ENCODE assay signal across 1 cellular context in the genomic region with DNA sequence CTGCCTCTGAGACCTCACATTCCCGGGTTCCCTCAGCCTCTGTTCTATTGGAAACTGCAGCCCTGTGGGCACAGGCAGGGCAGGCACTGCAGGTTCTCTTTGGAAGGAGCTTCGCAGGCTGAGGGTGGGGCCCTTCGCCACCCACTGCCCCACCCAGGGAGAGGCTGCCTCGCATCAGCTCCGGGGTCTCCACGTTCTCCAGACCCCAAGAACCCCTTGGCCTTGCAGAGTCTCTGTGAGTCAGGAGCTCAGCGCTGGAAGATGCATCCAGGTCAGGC.
A peak's percentile ranks its signal among the peaks of the same experiment; 100 is the strongest.
TF ChIP-seq lines count a peak whose summit lies in the region.

No MANE protein-coding gene starts in this region.

TF ChIP-seq in HepG2, 621 proteins besides CTCF, POLR2A, EP300 and RAD21 (continued from another document):
- TF ChIP-seq, protein P1, sequence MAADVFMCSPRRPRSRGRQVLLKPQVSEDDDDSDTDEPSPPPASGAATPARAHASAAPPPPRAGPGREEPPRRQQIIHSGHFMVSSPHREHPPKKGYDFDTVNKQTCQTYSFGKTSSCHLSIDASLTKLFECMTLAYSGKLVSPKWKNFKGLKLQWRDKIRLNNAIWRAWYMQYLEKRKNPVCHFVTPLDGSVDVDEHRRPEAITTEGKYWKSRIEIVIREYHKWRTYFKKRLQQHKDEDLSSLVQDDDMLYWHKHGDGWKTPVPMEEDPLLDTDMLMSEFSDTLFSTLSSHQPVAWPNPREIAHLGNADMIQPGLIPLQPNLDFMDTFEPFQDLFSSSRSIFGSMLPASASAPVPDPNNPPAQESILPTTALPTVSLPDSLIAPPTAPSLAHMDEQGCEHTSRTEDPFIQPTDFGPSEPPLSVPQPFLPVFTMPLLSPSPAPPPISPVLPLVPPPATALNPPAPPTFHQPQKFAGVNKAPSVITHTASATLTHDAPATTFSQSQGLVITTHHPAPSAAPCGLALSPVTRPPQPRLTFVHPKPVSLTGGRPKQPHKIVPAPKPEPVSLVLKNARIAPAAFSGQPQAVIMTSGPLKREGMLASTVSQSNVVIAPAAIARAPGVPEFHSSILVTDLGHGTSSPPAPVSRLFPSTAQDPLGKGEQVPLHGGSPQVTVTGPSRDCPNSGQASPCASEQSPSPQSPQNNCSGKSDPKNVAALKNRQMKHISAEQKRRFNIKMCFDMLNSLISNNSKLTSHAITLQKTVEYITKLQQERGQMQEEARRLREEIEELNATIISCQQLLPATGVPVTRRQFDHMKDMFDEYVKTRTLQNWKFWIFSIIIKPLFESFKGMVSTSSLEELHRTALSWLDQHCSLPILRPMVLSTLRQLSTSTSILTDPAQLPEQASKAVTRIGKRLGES (CRISPR knock-in tag; IDR thresholded peaks at IDR 0.05; ENCODE audit: borderline replicate concordance), result no peak
- TF ChIP-seq ZNF891 (CRISPR knock-in tag; IDR thresholded peaks at IDR 0.05), result 0 out of 2 replicates have a peak, but pooled peaks have one; percentile 85
- TF ChIP-seq NFATC3 (CRISPR knock-in tag; IDR thresholded peaks at IDR 0.05), result no peak
- TF ChIP-seq SMARCE1 (IDR thresholded peaks at IDR 0.05; ENCODE audit: borderline replicate concordance), result no peak
- no peak for TF ChIP-seq MEF2D (CRISPR knock-in tag; IDR thresholded peaks at IDR 0.05)
- no peak for TF ChIP-seq ZNF282 (IDR thresholded peaks at IDR 0.05; ENCODE audit: partially characterized antibody)
- no peak for TF ChIP-seq ZNF614 (CRISPR knock-in tag; IDR thresholded peaks at IDR 0.05; ENCODE audit: borderline replicate concordance)
- TF ChIP-seq THYN1 (CRISPR knock-in tag; IDR thresholded peaks at IDR 0.05; ENCODE audit: borderline replicate concordance, low read depth), result no peak
- no peak for TF ChIP-seq ZNF775 (CRISPR knock-in tag; IDR thresholded peaks at IDR 0.05; ENCODE audit: borderline replicate concordance)
- TF ChIP-seq SATB2 (CRISPR knock-in tag; IDR thresholded peaks at IDR 0.05), result no peak
- peak; percentile 95; the same call in 1 of the 2 replicates for TF ChIP-seq CHD4 (IDR thresholded peaks at IDR 0.05; ENCODE audit: borderline replicate concordance, low read length)
- no peak for TF ChIP-seq ZNF644 (CRISPR knock-in tag; IDR thresholded peaks at IDR 0.05; ENCODE audit: low read depth)
- TF ChIP-seq, protein P2, sequence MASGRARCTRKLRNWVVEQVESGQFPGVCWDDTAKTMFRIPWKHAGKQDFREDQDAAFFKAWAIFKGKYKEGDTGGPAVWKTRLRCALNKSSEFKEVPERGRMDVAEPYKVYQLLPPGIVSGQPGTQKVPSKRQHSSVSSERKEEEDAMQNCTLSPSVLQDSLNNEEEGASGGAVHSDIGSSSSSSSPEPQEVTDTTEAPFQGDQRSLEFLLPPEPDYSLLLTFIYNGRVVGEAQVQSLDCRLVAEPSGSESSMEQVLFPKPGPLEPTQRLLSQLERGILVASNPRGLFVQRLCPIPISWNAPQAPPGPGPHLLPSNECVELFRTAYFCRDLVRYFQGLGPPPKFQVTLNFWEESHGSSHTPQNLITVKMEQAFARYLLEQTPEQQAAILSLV (CRISPR knock-in tag; IDR thresholded peaks at IDR 0.05; ENCODE audit: borderline replicate concordance), result no peak
- peak; percentile 69; the same call in 1 of the 2 replicates for TF ChIP-seq ZNF354B (CRISPR knock-in tag; IDR thresholded peaks at IDR 0.05)
- TF ChIP-seq ZFY (CRISPR knock-in tag; IDR thresholded peaks at IDR 0.05), result no peak
- no peak; the same call in 1 of the 2 replicates for TF ChIP-seq HDAC1 (CRISPR knock-in tag; IDR thresholded peaks at IDR 0.05)
- 0 out of 2 replicates have a peak, but pooled peaks have one; percentile 29 for TF ChIP-seq ZNF256 (CRISPR knock-in tag; conservative IDR thresholded peaks at IDR 0.05)
- no peak for TF ChIP-seq STAG1 (CRISPR knock-in tag; IDR thresholded peaks at IDR 0.05)
- TF ChIP-seq, protein P3, sequence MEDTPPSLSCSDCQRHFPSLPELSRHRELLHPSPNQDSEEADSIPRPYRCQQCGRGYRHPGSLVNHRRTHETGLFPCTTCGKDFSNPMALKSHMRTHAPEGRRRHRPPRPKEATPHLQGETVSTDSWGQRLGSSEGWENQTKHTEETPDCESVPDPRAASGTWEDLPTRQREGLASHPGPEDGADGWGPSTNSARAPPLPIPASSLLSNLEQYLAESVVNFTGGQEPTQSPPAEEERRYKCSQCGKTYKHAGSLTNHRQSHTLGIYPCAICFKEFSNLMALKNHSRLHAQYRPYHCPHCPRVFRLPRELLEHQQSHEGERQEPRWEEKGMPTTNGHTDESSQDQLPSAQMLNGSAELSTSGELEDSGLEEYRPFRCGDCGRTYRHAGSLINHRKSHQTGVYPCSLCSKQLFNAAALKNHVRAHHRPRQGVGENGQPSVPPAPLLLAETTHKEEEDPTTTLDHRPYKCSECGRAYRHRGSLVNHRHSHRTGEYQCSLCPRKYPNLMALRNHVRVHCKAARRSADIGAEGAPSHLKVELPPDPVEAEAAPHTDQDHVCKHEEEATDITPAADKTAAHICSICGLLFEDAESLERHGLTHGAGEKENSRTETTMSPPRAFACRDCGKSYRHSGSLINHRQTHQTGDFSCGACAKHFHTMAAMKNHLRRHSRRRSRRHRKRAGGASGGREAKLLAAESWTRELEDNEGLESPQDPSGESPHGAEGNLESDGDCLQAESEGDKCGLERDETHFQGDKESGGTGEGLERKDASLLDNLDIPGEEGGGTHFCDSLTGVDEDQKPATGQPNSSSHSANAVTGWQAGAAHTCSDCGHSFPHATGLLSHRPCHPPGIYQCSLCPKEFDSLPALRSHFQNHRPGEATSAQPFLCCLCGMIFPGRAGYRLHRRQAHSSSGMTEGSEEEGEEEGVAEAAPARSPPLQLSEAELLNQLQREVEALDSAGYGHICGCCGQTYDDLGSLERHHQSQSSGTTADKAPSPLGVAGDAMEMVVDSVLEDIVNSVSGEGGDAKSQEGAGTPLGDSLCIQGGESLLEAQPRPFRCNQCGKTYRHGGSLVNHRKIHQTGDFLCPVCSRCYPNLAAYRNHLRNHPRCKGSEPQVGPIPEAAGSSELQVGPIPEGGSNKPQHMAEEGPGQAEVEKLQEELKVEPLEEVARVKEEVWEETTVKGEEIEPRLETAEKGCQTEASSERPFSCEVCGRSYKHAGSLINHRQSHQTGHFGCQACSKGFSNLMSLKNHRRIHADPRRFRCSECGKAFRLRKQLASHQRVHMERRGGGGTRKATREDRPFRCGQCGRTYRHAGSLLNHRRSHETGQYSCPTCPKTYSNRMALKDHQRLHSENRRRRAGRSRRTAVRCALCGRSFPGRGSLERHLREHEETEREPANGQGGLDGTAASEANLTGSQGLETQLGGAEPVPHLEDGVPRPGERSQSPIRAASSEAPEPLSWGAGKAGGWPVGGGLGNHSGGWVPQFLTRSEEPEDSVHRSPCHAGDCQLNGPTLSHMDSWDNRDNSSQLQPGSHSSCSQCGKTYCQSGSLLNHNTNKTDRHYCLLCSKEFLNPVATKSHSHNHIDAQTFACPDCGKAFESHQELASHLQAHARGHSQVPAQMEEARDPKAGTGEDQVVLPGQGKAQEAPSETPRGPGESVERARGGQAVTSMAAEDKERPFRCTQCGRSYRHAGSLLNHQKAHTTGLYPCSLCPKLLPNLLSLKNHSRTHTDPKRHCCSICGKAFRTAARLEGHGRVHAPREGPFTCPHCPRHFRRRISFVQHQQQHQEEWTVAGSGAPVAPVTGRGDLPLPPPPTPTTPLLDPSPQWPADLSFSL (CRISPR knock-in tag; IDR thresholded peaks at IDR 0.05), result no peak
- no peak for TF ChIP-seq FOXA3 (CRISPR knock-in tag; IDR thresholded peaks at IDR 0.05)
- no peak for TF ChIP-seq ZNF264 (CRISPR knock-in tag; IDR thresholded peaks at IDR 0.05)
- no peak for TF ChIP-seq ZNF562 (CRISPR knock-in tag; IDR thresholded peaks at IDR 0.05; ENCODE audit: borderline replicate concordance)
- TF ChIP-seq, protein P4, sequence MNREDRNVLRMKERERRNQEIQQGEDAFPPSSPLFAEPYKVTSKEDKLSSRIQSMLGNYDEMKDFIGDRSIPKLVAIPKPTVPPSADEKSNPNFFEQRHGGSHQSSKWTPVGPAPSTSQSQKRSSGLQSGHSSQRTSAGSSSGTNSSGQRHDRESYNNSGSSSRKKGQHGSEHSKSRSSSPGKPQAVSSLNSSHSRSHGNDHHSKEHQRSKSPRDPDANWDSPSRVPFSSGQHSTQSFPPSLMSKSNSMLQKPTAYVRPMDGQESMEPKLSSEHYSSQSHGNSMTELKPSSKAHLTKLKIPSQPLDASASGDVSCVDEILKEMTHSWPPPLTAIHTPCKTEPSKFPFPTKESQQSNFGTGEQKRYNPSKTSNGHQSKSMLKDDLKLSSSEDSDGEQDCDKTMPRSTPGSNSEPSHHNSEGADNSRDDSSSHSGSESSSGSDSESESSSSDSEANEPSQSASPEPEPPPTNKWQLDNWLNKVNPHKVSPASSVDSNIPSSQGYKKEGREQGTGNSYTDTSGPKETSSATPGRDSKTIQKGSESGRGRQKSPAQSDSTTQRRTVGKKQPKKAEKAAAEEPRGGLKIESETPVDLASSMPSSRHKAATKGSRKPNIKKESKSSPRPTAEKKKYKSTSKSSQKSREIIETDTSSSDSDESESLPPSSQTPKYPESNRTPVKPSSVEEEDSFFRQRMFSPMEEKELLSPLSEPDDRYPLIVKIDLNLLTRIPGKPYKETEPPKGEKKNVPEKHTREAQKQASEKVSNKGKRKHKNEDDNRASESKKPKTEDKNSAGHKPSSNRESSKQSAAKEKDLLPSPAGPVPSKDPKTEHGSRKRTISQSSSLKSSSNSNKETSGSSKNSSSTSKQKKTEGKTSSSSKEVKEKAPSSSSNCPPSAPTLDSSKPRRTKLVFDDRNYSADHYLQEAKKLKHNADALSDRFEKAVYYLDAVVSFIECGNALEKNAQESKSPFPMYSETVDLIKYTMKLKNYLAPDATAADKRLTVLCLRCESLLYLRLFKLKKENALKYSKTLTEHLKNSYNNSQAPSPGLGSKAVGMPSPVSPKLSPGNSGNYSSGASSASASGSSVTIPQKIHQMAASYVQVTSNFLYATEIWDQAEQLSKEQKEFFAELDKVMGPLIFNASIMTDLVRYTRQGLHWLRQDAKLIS (CRISPR knock-in tag; IDR thresholded peaks at IDR 0.05), result no peak
- TF ChIP-seq, protein P5, sequence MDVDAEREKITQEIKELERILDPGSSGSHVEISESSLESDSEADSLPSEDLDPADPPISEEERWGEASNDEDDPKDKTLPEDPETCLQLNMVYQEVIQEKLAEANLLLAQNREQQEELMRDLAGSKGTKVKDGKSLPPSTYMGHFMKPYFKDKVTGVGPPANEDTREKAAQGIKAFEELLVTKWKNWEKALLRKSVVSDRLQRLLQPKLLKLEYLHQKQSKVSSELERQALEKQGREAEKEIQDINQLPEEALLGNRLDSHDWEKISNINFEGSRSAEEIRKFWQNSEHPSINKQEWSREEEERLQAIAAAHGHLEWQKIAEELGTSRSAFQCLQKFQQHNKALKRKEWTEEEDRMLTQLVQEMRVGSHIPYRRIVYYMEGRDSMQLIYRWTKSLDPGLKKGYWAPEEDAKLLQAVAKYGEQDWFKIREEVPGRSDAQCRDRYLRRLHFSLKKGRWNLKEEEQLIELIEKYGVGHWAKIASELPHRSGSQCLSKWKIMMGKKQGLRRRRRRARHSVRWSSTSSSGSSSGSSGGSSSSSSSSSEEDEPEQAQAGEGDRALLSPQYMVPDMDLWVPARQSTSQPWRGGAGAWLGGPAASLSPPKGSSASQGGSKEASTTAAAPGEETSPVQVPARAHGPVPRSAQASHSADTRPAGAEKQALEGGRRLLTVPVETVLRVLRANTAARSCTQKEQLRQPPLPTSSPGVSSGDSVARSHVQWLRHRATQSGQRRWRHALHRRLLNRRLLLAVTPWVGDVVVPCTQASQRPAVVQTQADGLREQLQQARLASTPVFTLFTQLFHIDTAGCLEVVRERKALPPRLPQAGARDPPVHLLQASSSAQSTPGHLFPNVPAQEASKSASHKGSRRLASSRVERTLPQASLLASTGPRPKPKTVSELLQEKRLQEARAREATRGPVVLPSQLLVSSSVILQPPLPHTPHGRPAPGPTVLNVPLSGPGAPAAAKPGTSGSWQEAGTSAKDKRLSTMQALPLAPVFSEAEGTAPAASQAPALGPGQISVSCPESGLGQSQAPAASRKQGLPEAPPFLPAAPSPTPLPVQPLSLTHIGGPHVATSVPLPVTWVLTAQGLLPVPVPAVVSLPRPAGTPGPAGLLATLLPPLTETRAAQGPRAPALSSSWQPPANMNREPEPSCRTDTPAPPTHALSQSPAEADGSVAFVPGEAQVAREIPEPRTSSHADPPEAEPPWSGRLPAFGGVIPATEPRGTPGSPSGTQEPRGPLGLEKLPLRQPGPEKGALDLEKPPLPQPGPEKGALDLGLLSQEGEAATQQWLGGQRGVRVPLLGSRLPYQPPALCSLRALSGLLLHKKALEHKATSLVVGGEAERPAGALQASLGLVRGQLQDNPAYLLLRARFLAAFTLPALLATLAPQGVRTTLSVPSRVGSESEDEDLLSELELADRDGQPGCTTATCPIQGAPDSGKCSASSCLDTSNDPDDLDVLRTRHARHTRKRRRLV (CRISPR knock-in tag; IDR thresholded peaks at IDR 0.05), result no peak
- TF ChIP-seq ZNF703 (CRISPR knock-in tag; IDR thresholded peaks at IDR 0.05; ENCODE audit: borderline replicate concordance), result 0 out of 2 replicates have a peak, but pooled peaks have one; percentile 19
- TF ChIP-seq ZNF747 (CRISPR knock-in tag; IDR thresholded peaks at IDR 0.05; ENCODE audit: borderline replicate concordance), result peak; percentile 29; the same call in 1 of the 2 replicates
- TF ChIP-seq CBFB (CRISPR knock-in tag; IDR thresholded peaks at IDR 0.05), result no peak
